Comparison of ENCODE assay signal across 19 cellular contexts in the genomic region with DNA sequence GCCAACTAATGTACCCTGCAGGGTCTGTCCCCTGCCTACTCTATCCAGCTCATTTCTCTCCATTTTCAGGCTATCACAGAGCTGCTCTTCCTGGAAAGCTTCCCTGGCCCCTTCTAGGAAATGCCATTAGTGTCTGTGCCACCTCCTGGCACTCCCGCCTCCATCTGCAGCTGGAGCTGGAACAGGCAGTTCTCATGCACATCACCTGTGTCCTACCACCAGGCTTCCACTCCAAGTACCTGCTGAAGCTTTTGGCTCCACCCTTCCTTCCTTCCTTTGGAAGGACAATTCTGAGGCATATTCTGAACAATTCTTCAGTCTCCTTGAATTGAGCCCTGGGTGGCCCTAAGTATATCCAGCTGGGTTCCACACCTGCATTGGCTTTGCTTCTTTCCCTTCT.
DNase-seq lines count a peak whose midpoint lies in the region; ATAC-seq, FAIRE-seq and TF ChIP-seq lines count a peak whose summit lies in the region.
"Had no signal": no experiment of that assay in that cellular context is flagged by ENCODE, and none has a peak within 500 bp of the region (broad histone marks: within the 10 kb centered on the region; RNA-seq: fewer than 3 reads in every experiment).

No MANE protein-coding gene starts in this region.

- WGBS in spleen, 5 donors, result 83 to 100% (median 89%) methylated on average over 1 of the region's 1 CpG
- 100% methylated on average over 1 of the region's 1 CpG for WGBS in hepatocyte (ENCODE audit: low lambda C conversion rate, missing lambda C conversion rate)

- no peak for ATAC-seq in activated CD8-positive, alpha-beta memory T cell treated with anti-CD3 and anti-CD28 coated beads, Interleukin-2, amount 10 ng/mL, durations not matched to agents 7 days and 5 days

- H3K4me1 Mint-ChIP-seq in activated CD8-positive, alpha-beta memory T cell treated with anti-CD3 and anti-CD28 coated beads, Interleukin-2, amount 10 ng/mL, durations not matched to agents 7 days and 5 days, result no peaks in the 10 kb centered on the region
- H3K4me1 Mint-ChIP-seq: CD4-positive, CD25-positive, alpha-beta regulatory T cell had no signal

- no peak overlapping the region for H3K4me3 ChIP-seq in HEK293 (ENCODE audit: low read depth, low read length)
- no peak overlapping the region for H3K4me3 ChIP-seq in coronary artery
- H3K4me3 ChIP-seq in spleen, result no peak overlapping the region
- no peak overlapping the region for H3K4me3 ChIP-seq in hepatocyte
- H3K4me3 ChIP-seq: BLaER1 had no signal

- intact Hi-C loops in spleen (cut with DNase I; ENCODE audit: low total_unique reads), result no loop called here

- H3K9me3 ChIP-seq in HEK293 (ENCODE audit: control insufficient read depth, insufficient read depth, low read depth, low read length) (no peaks in the 10 kb centered on the region), spleen (peaks cover 0 to 26% (median 12%) of the 10 kb centered on the region in 8 donors), hepatocyte (ENCODE audit: low read depth) (no peaks in the 10 kb centered on the region)

- no peak for TF ChIP-seq POLR2A in spleen (IDR thresholded peaks at IDR 0.05)
- TF ChIP-seq POLR2A in GM12891 (IDR thresholded peaks at IDR 0.05; ENCODE audit: low read depth, low read length), result no peak

- no peak overlapping the region for H3K4me3 Mint-ChIP-seq in activated CD8-positive, alpha-beta memory T cell treated with anti-CD3 and anti-CD28 coated beads, Interleukin-2, amount 10 ng/mL, durations not matched to agents 7 days and 5 days
- H3K4me3 Mint-ChIP-seq: CD4-positive, CD25-positive, alpha-beta regulatory T cell; HFFc6 had no signal

- H3K27me3 ChIP-seq in spleen (replicated peaks in 1 of 7) (peaks cover 0 to 8% (median 0%) of the 10 kb centered on the region in 7 donors), hepatocyte (peaks cover 5% of the 10 kb centered on the region)
- H3K27me3 ChIP-seq: BLaER1 had no signal

- H3K36me3 ChIP-seq in HEK293 (ENCODE audit: control insufficient read depth in 2 of 2, insufficient read depth in 1 of 2, low read length in 2 of 2) (no peaks in the 10 kb centered on the region), spleen (no peaks in the 10 kb centered on the region), hepatocyte (replicated peaks; ENCODE audit: insufficient read depth, low read depth) (no peaks in the 10 kb centered on the region)
- H3K36me3 ChIP-seq: BLaER1 had no signal

- no peaks in the 10 kb centered on the region for H4K20me1 ChIP-seq in hepatocyte (ENCODE audit: insufficient read depth, poor library complexity, severe bottlenecking)
- H4K20me1 ChIP-seq: BLaER1 had no signal

- H3K4me1 ChIP-seq in HEK293 (ENCODE audit: control insufficient read depth, insufficient read depth, low read length), result no peaks in the 10 kb centered on the region
- no peaks in the 10 kb centered on the region for H3K4me1 ChIP-seq in spleen
- no peaks in the 10 kb centered on the region for H3K4me1 ChIP-seq in hepatocyte (ENCODE audit: insufficient read depth)

- CTCF ChIA-PET in activated CD8-positive, alpha-beta memory T cell treated with anti-CD3 and anti-CD28 coated beads, Interleukin-2, amount 10 ng/mL, durations not matched to agents 7 days and 5 days (lab: Charles Lee), result no interaction called here
- CTCF ChIA-PET in HEK293 (lab: Yijun Ruan, JAX), result interaction anchor here (1.0 to 1.2 kb wide), 3 partner anchors 17 to 411 kb away, joined by 3 to 7 read pairs (median 4); no protein-coding TSS in a partner anchor

- H3K4me2 ChIP-seq in hepatocyte, result no peak overlapping the region
- H3K4me2 ChIP-seq: BLaER1 had no signal

- no peak overlapping the region for H2AFZ ChIP-seq in hepatocyte

- no peak for TF ChIP-seq CTCF in HEK293 (tag by site-specific recombination; IDR thresholded peaks at IDR 0.05)
- TF ChIP-seq CTCF in coronary artery (IDR thresholded peaks at IDR 0.05), result no peak
- TF ChIP-seq CTCF in spleen (IDR thresholded peaks at IDR 0.05 in 8 of 11, conservative IDR thresholded peaks at IDR 0.05 in 3 of 11), result no peak
- TF ChIP-seq CTCF in hepatocyte (IDR thresholded peaks at IDR 0.05; ENCODE audit: poor library complexity), result no peak

- peak; percentile 22 for DNase-seq in activated CD8-positive, alpha-beta memory T cell treated with anti-CD3 and anti-CD28 coated beads, Interleukin-2, amount 10 ng/mL, durations not matched to agents 7 days and 5 days
- DNase-seq in activated CD8-positive, alpha-beta memory T cell treated with anti-CD3 and anti-CD28 coated beads, Interleukin-2, amount 50 U/mL, for 4 hours, result no peak
- DNase-seq in coronary artery (ENCODE audit: low spot score) (peak; percentile 31), spleen (peak; percentile 23), hepatocyte (ENCODE audit: low spot score) (no peak), GM12891 (ENCODE audit: insufficient read length, low spot score) (no peak), HK-2 (ENCODE audit: unreplicated experiment) (no peak)
- DNase-seq: 8988T; AML-193; Calu3; CD4-positive, CD25-positive, alpha-beta regulatory T cell; DMS 273 treated with DMSO at 0.1 percent for 48 hours; H7; HFFc6; IMR-90 had no signal

- no peak overlapping the region for H3K27ac ChIP-seq in HEK293 (ENCODE audit: extremely low read depth, low read depth, low read length)
- H3K27ac ChIP-seq in coronary artery, result no peak overlapping the region
- H3K27ac ChIP-seq in spleen, result no peak overlapping the region
- no peak overlapping the region for H3K27ac ChIP-seq in hepatocyte
- H3K27ac ChIP-seq: BLaER1, HL-60 had no signal

- no peak for FAIRE-seq in GM12891 (lab: Jason Lieb, UNC)
- FAIRE-seq: GM18507 had no signal

- no peaks in the 10 kb centered on the region for H3K9me3 Mint-ChIP-seq in activated CD8-positive, alpha-beta memory T cell treated with anti-CD3 and anti-CD28 coated beads, Interleukin-2, amount 10 ng/mL, durations not matched to agents 7 days and 5 days (ENCODE audit: low read depth)

- POLR2A ChIA-PET in HEK293 (lab: Yijun Ruan, JAX), result no interaction called here

- H3K36me3 Mint-ChIP-seq in activated CD8-positive, alpha-beta memory T cell treated with anti-CD3 and anti-CD28 coated beads, Interleukin-2, amount 10 ng/mL, durations not matched to agents 7 days and 5 days, result no peaks in the 10 kb centered on the region
- H3K36me3 Mint-ChIP-seq: CD4-positive, CD25-positive, alpha-beta regulatory T cell had no signal

- no peaks in the 10 kb centered on the region for H3K9me2 ChIP-seq in hepatocyte (replicated peaks; ENCODE audit: insufficient read depth)

- H3K27ac Mint-ChIP-seq in activated CD8-positive, alpha-beta memory T cell treated with anti-CD3 and anti-CD28 coated beads, Interleukin-2, amount 10 ng/mL, durations not matched to agents 7 days and 5 days, result no peak overlapping the region
- H3K27ac Mint-ChIP-seq: HFFc6 had no signal

- no peaks in the 10 kb centered on the region for H3K79me2 ChIP-seq in hepatocyte

- H3K27me3 Mint-ChIP-seq in activated CD8-positive, alpha-beta memory T cell treated with anti-CD3 and anti-CD28 coated beads, Interleukin-2, amount 10 ng/mL, durations not matched to agents 7 days and 5 days, result peaks cover 3% of the 10 kb centered on the region

TF ChIP-seq in HEK293, 187 proteins besides CTCF, POLR2A, EP300 and RAD21 (continues in another document):
- no peak for TF ChIP-seq ZNF221 (tag by site-specific recombination; IDR thresholded peaks at IDR 0.05; ENCODE audit: borderline replicate concordance)
- TF ChIP-seq ZNF600 (tag by site-specific recombination; IDR thresholded peaks at IDR 0.05), result no peak
- TF ChIP-seq BCL11A (tag by site-specific recombination; IDR thresholded peaks at IDR 0.05; ENCODE audit: low read depth), result no peak
- TF ChIP-seq, protein P1, sequence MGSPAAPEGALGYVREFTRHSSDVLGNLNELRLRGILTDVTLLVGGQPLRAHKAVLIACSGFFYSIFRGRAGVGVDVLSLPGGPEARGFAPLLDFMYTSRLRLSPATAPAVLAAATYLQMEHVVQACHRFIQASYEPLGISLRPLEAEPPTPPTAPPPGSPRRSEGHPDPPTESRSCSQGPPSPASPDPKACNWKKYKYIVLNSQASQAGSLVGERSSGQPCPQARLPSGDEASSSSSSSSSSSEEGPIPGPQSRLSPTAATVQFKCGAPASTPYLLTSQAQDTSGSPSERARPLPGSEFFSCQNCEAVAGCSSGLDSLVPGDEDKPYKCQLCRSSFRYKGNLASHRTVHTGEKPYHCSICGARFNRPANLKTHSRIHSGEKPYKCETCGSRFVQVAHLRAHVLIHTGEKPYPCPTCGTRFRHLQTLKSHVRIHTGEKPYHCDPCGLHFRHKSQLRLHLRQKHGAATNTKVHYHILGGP (tag by site-specific recombination; IDR thresholded peaks at IDR 0.05), result peak; percentile 78

TF ChIP-seq in GM12891, 5 proteins besides CTCF, POLR2A, EP300 and RAD21:
- TF ChIP-seq SPI1 (IDR thresholded peaks at IDR 0.05; ENCODE audit: low read depth, low read length) (no peak), PAX5 (IDR thresholded peaks at IDR 0.05; ENCODE audit: insufficient read depth, low read length, severe bottlenecking) (no peak), POU2F2 (IDR thresholded peaks at IDR 0.05; ENCODE audit: low read depth, low read length) (no peak), POLR2AphosphoS5 (IDR thresholded peaks at IDR 0.05; ENCODE audit: low read depth, low read length) (no peak), TAF1 (IDR thresholded peaks at IDR 0.05; ENCODE audit: low read depth, low read length) (no peak)

Comparison
In these comparisons a context has a peak if more than half of its experiments do, and no peak if none do; other contexts are left out.
1. DNase-seq: peak in activated CD8-positive, alpha-beta memory T cell treated with anti-CD3 and anti-CD28 coated beads, Interleukin-2, amount 10 ng/mL, durations not matched to agents 7 days and 5 days (single experiment), coronary artery (single experiment) and spleen (single experiment); none in activated CD8-positive, alpha-beta memory T cell treated with anti-CD3 and anti-CD28 coated beads, Interleukin-2, amount 50 U/mL, for 4 hours (single experiment), hepatocyte (single experiment), GM12891 (single experiment) and HK-2 (single experiment).